ENCODE assay signal across 11 cellular contexts in genomic region chr19:46950526-46951235, GRCh38.
DNase-seq lines count a peak whose midpoint lies in the region; ATAC-seq, FAIRE-seq and TF ChIP-seq lines count a peak whose summit lies in the region.
"Had no signal": no experiment of that assay in that cellular context is flagged by ENCODE, and none has a peak within 500 bp of the region (broad histone marks: within the 10 kb centered on the region; RNA-seq: fewer than 3 reads in every experiment).

No MANE protein-coding gene starts in this region.

- TF ChIP-seq POLR2A in GM12891 (IDR thresholded peaks at IDR 0.05; ENCODE audit: low read depth, low read length) = no peak

- H3K36me3 Mint-ChIP-seq in stimulated activated naive CD8-positive, alpha-beta T cell treated with anti-CD3 and anti-CD28 coated beads, Interleukin-15, Interleukin-2, amounts not matched to agents 100 ng/mL and 50 ng/mL, for 24 hours (ENCODE audit: low read depth) = no peaks in the 10 kb centered on the region

- H3K27me3 Mint-ChIP-seq in stimulated activated naive CD8-positive, alpha-beta T cell treated with anti-CD3 and anti-CD28 coated beads, Interleukin-15, Interleukin-2, amounts not matched to agents 100 ng/mL and 50 ng/mL, for 24 hours = no peaks in the 10 kb centered on the region

- H3K27ac ChIP-seq in SJSA1 = peak overlapping the region; percentile 36
- H3K27ac ChIP-seq: testis had no signal

- H3K4me3 ChIP-seq in SJSA1 = no peak overlapping the region
- H3K4me3 ChIP-seq: testis had no signal

- peak overlapping the region; percentile 24 for H3K27ac Mint-ChIP-seq in stimulated activated naive CD8-positive, alpha-beta T cell treated with anti-CD3 and anti-CD28 coated beads, Interleukin-15, Interleukin-2, amounts not matched to agents 100 ng/mL and 50 ng/mL, for 24 hours

- peaks cover 60% of the 10 kb centered on the region for H3K4me1 ChIP-seq in SJSA1 (replicated peaks)

- peak overlapping the region; percentile 4 for H3K4me3 Mint-ChIP-seq in stimulated activated naive CD8-positive, alpha-beta T cell treated with anti-CD3 and anti-CD28 coated beads, Interleukin-15, Interleukin-2, amounts not matched to agents 100 ng/mL and 50 ng/mL, for 24 hours

- no peaks in the 10 kb centered on the region for H3K9me3 Mint-ChIP-seq in stimulated activated naive CD8-positive, alpha-beta T cell treated with anti-CD3 and anti-CD28 coated beads, Interleukin-15, Interleukin-2, amounts not matched to agents 100 ng/mL and 50 ng/mL, for 24 hours

- H3K27me3 ChIP-seq in SJSA1 (replicated peaks) = no peaks in the 10 kb centered on the region
- H3K27me3 ChIP-seq: testis had no signal

- ATAC-seq in HG03039 (IDR thresholded peaks at IDR 0.05; ENCODE audit: unreplicated experiment) = no peak

- peaks cover 54% of the 10 kb centered on the region for H3K4me1 Mint-ChIP-seq in stimulated activated naive CD8-positive, alpha-beta T cell treated with anti-CD3 and anti-CD28 coated beads, Interleukin-15, Interleukin-2, amounts not matched to agents 100 ng/mL and 50 ng/mL, for 24 hours (ENCODE audit: low read depth)

- FAIRE-seq in GM12891 (lab: Jason Lieb, UNC) = no peak

- H3K36me3 ChIP-seq in SJSA1 = peaks cover 28% of the 10 kb centered on the region; the same call in 1 of the 2 replicates

- peak; percentile 67 for DNase-seq in NK-92 treated with Interleukin-12 subunit alpha and Interleukin-12 subunit beta, amount 100 ng/mL, for 24 hours (lab: John Stamatoyannopoulos, UW)
- DNase-seq in NK-92 (lab: John Stamatoyannopoulos, UW; ENCODE audit: unreplicated experiment) = no peak
- DNase-seq in SJSA1 (ENCODE audit: low read depth in 1 of 2, low spot score in 2 of 2) = no peak
- peak; percentile 70 for DNase-seq in glomerular visceral epithelial cell (ENCODE audit: extremely low spot score)
- no peak for DNase-seq in GM12891 (ENCODE audit: insufficient read length, low spot score)
- DNase-seq in islet precursor cell = no peak
- DNase-seq: activated T-cell treated with anti-CD3 and anti-CD28 coated beads, Interleukin-2, amount 50 U/mL, for 1 hour; NCI-H2171 treated with DMSO at 0.1 percent for 48 hours; testis had no signal

- H3K9me3 ChIP-seq in SJSA1 (replicated peaks) = no peaks in the 10 kb centered on the region
- H3K9me3 ChIP-seq: testis had no signal

TF ChIP-seq in GM12891, 5 proteins besides CTCF, POLR2A, EP300 and RAD21:
- no peak for TF ChIP-seq POLR2AphosphoS5 (IDR thresholded peaks at IDR 0.05; ENCODE audit: low read depth, low read length)
- TF ChIP-seq TAF1 (IDR thresholded peaks at IDR 0.05; ENCODE audit: low read depth, low read length) = no peak
- TF ChIP-seq PAX5 (IDR thresholded peaks at IDR 0.05; ENCODE audit: insufficient read depth, low read length, severe bottlenecking) = no peak
- no peak for TF ChIP-seq SPI1 (IDR thresholded peaks at IDR 0.05; ENCODE audit: low read depth, low read length)
- no peak for TF ChIP-seq POU2F2 (IDR thresholded peaks at IDR 0.05; ENCODE audit: low read depth, low read length)

Comparison
In these comparisons a context has a peak if more than half of its experiments do, and no peak if none do; other contexts are left out.
1. DNase-seq: peak in NK-92 treated with Interleukin-12 subunit alpha and Interleukin-12 subunit beta, amount 100 ng/mL, for 24 hours (single experiment) and glomerular visceral epithelial cell (single experiment); none in NK-92 (single experiment), SJSA1 (0 of 2), GM12891 (single experiment) and islet precursor cell (single experiment).